13 cellular contexts compared by ENCODE assay signal in the genomic region with DNA sequence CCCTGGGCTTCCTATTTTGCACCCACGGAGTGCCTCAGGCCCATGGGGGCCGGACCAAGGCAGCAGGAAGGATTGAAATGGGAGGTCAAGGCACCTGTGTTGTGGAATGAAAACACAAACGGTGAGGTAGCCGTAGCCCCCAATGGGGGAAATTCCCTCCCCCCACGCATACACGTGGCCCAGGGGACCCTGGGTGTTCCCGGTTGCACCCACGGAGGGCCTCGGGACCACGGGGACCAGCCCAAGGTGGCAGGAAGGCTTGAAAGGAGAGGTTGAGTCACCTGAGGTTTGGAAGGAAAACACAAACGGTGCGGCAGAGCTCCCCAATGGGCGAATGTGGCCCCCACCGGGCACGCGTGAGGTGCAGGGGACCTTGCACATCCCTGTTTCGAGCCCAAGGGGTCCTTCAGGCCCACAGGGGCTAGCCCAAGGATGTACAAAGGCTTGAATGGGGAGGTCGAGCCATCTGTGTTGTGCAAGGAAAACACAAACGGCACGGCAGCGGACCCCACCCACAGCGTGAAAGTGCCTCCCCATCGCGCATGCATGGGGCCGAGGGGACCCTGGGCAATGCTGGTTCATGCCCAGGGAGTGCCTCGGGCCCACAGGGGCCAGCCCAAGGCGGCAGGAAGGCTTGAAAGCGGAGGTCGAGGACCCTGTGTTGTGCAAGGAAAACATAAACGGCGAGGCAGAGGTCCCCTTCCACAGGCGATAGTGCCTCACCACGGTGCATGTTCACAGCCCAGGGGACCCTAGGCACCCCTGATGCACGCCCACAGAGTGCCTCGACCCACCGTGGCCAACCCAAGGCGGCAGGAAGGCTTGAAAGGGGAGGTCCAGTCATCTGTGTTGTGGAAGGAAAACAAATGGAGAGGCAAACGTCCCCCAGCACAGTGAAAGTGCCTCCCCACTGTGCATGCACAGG.
DNase-seq lines count a peak whose midpoint lies in the region; ATAC-seq and TF ChIP-seq lines count a peak whose summit lies in the region.
"Had no signal": no experiment of that assay in that cellular context is flagged by ENCODE, and none has a peak within 500 bp of the region (broad histone marks: within the 10 kb centered on the region; RNA-seq: fewer than 3 reads in every experiment).

No MANE protein-coding gene starts in this region.

- 67 to 72% methylated on average over 38 of the region's 38 CpGs for WGBS in sigmoid colon, 2 donors

- H3K4me1 ChIP-seq in RWPE2 (ENCODE audit: insufficient read depth, poor library complexity, severe bottlenecking) (no peaks in the 10 kb centered on the region), left ventricle myocardium inferior (no peaks in the 10 kb centered on the region), sigmoid colon (no peaks in the 10 kb centered on the region)

- no peak for TF ChIP-seq CTCF in RWPE2 (IDR thresholded peaks at IDR 0.05; ENCODE audit: poor library complexity, severe bottlenecking)
- TF ChIP-seq CTCF in left ventricle myocardium inferior (IDR thresholded peaks at IDR 0.05; ENCODE audit: borderline replicate concordance), result no peak
- TF ChIP-seq CTCF in sigmoid colon (IDR thresholded peaks at IDR 0.05), result no peak

- no peak overlapping the region for H3K4me3 ChIP-seq in RWPE2 (ENCODE audit: severe bottlenecking)
- H3K4me3 ChIP-seq in left ventricle myocardium inferior, result no peak overlapping the region
- H3K4me3 ChIP-seq in sigmoid colon, result no peak overlapping the region

- peak; percentile 16 for DNase-seq in activated CD4-positive, CD25-positive, alpha-beta regulatory T cell treated with anti-CD3 and anti-CD28 coated beads, Interleukin-2, amount 50 U/mL, for 72 hours
- no peak for DNase-seq in activated CD4-positive, CD25-positive, alpha-beta regulatory T cell (lab: John Stamatoyannopoulos, UW)
- peak; percentile 38 for DNase-seq in RWPE2 (ENCODE audit: low spot score)
- DNase-seq in left ventricle myocardium inferior, result peak; percentile 9
- peak; percentile 54 for DNase-seq in sigmoid colon
- no peak for DNase-seq in DMS114 treated with DMSO at 0.1 percent for 48 hours (lab: John Stamatoyannopoulos, UW; ENCODE audit: unreplicated experiment)
- no peak for DNase-seq in SK-N-DZ (ENCODE audit: low spot score)
- DNase-seq: 8988T, foreskin melanocyte, mammary epithelial cell, NCI-H1694 treated with DMSO at 0.1 percent for 48 hours, retina had no signal

- no peak for TF ChIP-seq EP300 in sigmoid colon (IDR thresholded peaks at IDR 0.05)

- H3K27me3 ChIP-seq in RWPE2 (ENCODE audit: insufficient read depth, poor library complexity, severe bottlenecking), result no peaks in the 10 kb centered on the region
- H3K27me3 ChIP-seq in left ventricle myocardium inferior (ENCODE audit: low read depth), result peaks cover 28% of the 10 kb centered on the region
- peaks cover 0 to 11% (median 0%) of the 10 kb centered on the region in 3 donors for H3K27me3 ChIP-seq in sigmoid colon

- ATAC-seq in RWPE2 (ENCODE audit: low read depth) (no peak), GM18868 (IDR thresholded peaks at IDR 0.05; ENCODE audit: unreplicated experiment) (no peak)

- intact Hi-C loops in left ventricle myocardium inferior (cut with micrococcal nuclease), result no loop called here
- intact Hi-C loops in sigmoid colon (cut with DNase I), result no loop called here

- no peak for TF ChIP-seq POLR2A in sigmoid colon (IDR thresholded peaks at IDR 0.05)

- H3K36me3 ChIP-seq in RWPE2 (ENCODE audit: low read depth) (no peaks in the 10 kb centered on the region), left ventricle myocardium inferior (no peaks in the 10 kb centered on the region), sigmoid colon (no peaks in the 10 kb centered on the region)

- H3K27ac ChIP-seq in RWPE2 (ENCODE audit: poor library complexity, severe bottlenecking), result no peak overlapping the region
- no peak overlapping the region for H3K27ac ChIP-seq in left ventricle myocardium inferior (replicated peaks)
- no peak overlapping the region for H3K27ac ChIP-seq in sigmoid colon

- H3K9me3 ChIP-seq in RWPE2 (ENCODE audit: severe bottlenecking) (peaks cover 5% of the 10 kb centered on the region), left ventricle myocardium inferior (replicated peaks) (peaks cover 75% of the 10 kb centered on the region), sigmoid colon (peaks cover 3 to 27% (median 4%) of the 10 kb centered on the region in 4 donors)

Comparison
In these comparisons a context has a peak if more than half of its experiments do, and no peak if none do; other contexts are left out.
1. DNase-seq: peak in activated CD4-positive, CD25-positive, alpha-beta regulatory T cell treated with anti-CD3 and anti-CD28 coated beads, Interleukin-2, amount 50 U/mL, for 72 hours (single experiment), RWPE2 (single experiment), left ventricle myocardium inferior (single experiment) and sigmoid colon (single experiment); none in activated CD4-positive, CD25-positive, alpha-beta regulatory T cell (0 of 4), DMS114 treated with DMSO at 0.1 percent for 48 hours (single experiment) and SK-N-DZ (single experiment).